38 cellular contexts compared by ENCODE assay signal in the genomic region with DNA sequence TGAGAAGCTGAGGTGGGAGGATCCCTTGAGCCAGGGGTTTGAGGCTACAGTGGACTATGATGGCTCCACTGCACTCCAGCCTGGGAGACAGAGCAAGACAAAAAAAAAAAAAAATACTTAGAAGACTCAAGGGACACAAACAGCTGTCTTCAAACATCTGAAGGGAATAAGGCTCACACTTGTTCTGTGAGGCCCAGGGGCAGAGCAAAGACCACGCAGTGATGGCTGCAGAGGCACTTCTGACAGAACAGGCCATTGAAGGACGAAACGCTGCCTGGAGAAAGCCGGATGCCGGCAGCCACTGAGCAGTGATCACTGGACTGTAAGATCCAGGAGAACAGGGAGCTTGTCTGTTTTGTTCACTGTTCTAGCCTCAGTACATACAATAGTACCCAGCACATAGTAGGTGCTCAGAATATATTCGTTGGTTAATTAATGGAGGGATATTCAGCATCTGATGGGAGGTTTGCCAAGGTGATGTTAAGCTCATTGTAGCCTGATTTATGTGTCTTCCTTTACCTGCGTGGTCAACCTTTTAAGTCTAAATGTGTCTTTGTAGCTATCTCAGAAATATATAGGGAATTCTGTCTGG. TPM values are rescaled to one million over a fixed set of nuclear protein-coding genes. Genes with fewer than 3 reads are reported as not detected.
"Had no signal": no experiment of that assay in that cellular context is flagged by ENCODE, and none has a peak within 500 bp of the region (broad histone marks: within the 10 kb centered on the region; RNA-seq: fewer than 3 reads in every experiment).

No MANE protein-coding gene starts in this region.

- H3K9me3 Mint-ChIP-seq: activated CD4-positive, alpha-beta memory T cell treated with anti-CD3 and anti-CD28 coated beads for 36 hours; activated naive CD4-positive, alpha-beta T cell treated with anti-CD3 and anti-CD28 coated beads for 36 hours; activated naive CD4-positive, alpha-beta T cell treated with anti-CD3 and anti-CD28 coated beads, Interleukin-2, amount 50 U/mL, for 72 hours; activated T-cell treated with anti-CD3 and anti-CD28 coated beads, Interleukin-2, amount 50 U/mL, for 4 hours; activated T-helper 1 cell treated with anti-CD3 and anti-CD28 coated beads, Interleukin-12 subunit alpha, Interleukin-12 subunit beta, Interleukin-2, Interleukin-4 antibody, amounts not matched to agents 30 ng/mL and 10 ng/mL and 1 ng/mL, durations not matched to agents 14 hours and 24 hours and 36 hours; brain had no signal

- ATAC-seq: activated naive CD4-positive, alpha-beta T cell treated with anti-CD3 and anti-CD28 coated beads, Interleukin-2, amount 50 U/mL, for 72 hours; activated T-cell treated with anti-CD3 and anti-CD28 coated beads, Interleukin-2, amount 50 U/mL, for 4 hours had no signal

- DNase-seq: activated B cell treated with CpG ODN at 0.5 μM for 24 hours; activated CD4-positive, alpha-beta memory T cell treated with anti-CD3 and anti-CD28 coated beads for 36 hours; activated CD4-positive, alpha-beta T cell treated with anti-CD3 and anti-CD28 coated beads for 4 hours; activated CD4-positive, alpha-beta T cell treated with anti-CD3 and anti-CD28 coated beads, Interleukin-2, amount 50 U/mL, for 1 hour; activated CD4-positive, CD25-positive, alpha-beta regulatory T cell treated with anti-CD3 and anti-CD28 coated beads, Interleukin-2, amount 50 U/mL, for 72 hours; activated CD8-positive, alpha-beta memory T cell treated with anti-CD3 and anti-CD28 coated beads, Interleukin-2, amount 50 U/mL, for 4 hours; activated gamma-delta T cell treated with Interleukin-2 at 50 U/mL for 16 hours; activated naive CD4-positive, alpha-beta T cell treated with anti-CD3 and anti-CD28 coated beads for 36 hours; activated T-cell treated with anti-CD3 and anti-CD28 coated beads for 4 hours; activated T-cell treated with anti-CD3 and anti-CD28 coated beads, Interleukin-2, amount 50 U/mL, for 4 hours; adrenal gland; caudate nucleus; MM.1S; MV-4-11; NCI-H1092; NCI-H1436 treated with DMSO at 0.1 percent for 48 hours; NCI-H187; NCI-H2029 treated with DMSO at 0.1 percent for 48 hours; NCI-H2107; NCI-H2171; NCI-H510A; NCI-H526; NCI-H748 treated with DMSO at 0.1 percent for 48 hours; NK-92 treated with Interleukin-12 subunit alpha and Interleukin-12 subunit beta, amount 100 ng/mL, for 24 hours; PC-9; SHP77; SW 1271; T-helper 1 cell; T-helper 2 cell; T-helper 9 cell had no signal

- H3K4me1 Mint-ChIP-seq: activated B cell treated with CpG ODN at 0.5 μM for 24 hours, brain had no signal

- H3K27me3 ChIP-seq: adrenal gland had no signal

- FAIRE-seq: bronchial epithelial cell, RCC 7860 had no signal

- H3K27ac Mint-ChIP-seq: activated B cell treated with CpG ODN at 0.5 μM for 24 hours; activated CD4-positive, alpha-beta memory T cell treated with anti-CD3 and anti-CD28 coated beads for 36 hours; activated naive CD4-positive, alpha-beta T cell treated with anti-CD3 and anti-CD28 coated beads for 36 hours; activated naive CD4-positive, alpha-beta T cell treated with anti-CD3 and anti-CD28 coated beads, Interleukin-2, amount 50 U/mL, for 72 hours; activated T-helper 1 cell treated with anti-CD3 and anti-CD28 coated beads, Interleukin-12 subunit alpha, Interleukin-12 subunit beta, Interleukin-2, Interleukin-4 antibody, amounts not matched to agents 30 ng/mL and 10 ng/mL and 1 ng/mL, durations not matched to agents 14 hours and 24 hours and 36 hours; brain had no signal

- H3K4me1 ChIP-seq: adrenal gland had no signal

- H2AFZ ChIP-seq: PC-9 had no signal

- H3K4me2 ChIP-seq: KMS-11, PC-9 had no signal

- H3K9me3 ChIP-seq: adrenal gland had no signal

- H3K27me3 Mint-ChIP-seq: activated B cell treated with CpG ODN at 0.5 μM for 24 hours; activated CD4-positive, alpha-beta memory T cell treated with anti-CD3 and anti-CD28 coated beads for 36 hours; brain had no signal

- H3K9ac ChIP-seq: KMS-11 had no signal

- H3K27ac ChIP-seq: adrenal gland, KMS-11, PC-9, VCaP had no signal

- H3K4me3 ChIP-seq: adrenal gland, PC-9 had no signal

- H3K4me3 Mint-ChIP-seq: activated B cell treated with CpG ODN at 0.5 μM for 24 hours; activated CD4-positive, alpha-beta memory T cell treated with anti-CD3 and anti-CD28 coated beads for 36 hours; activated naive CD4-positive, alpha-beta T cell treated with anti-CD3 and anti-CD28 coated beads for 36 hours; activated T-cell treated with anti-CD3 and anti-CD28 coated beads, Interleukin-2, amount 50 U/mL, for 4 hours; activated T-helper 1 cell treated with anti-CD3 and anti-CD28 coated beads, Interleukin-12 subunit alpha, Interleukin-12 subunit beta, Interleukin-2, Interleukin-4 antibody, amounts not matched to agents 30 ng/mL and 10 ng/mL and 1 ng/mL, durations not matched to agents 14 hours and 24 hours and 36 hours; brain had no signal

RNA-seq across cellular contexts. Expression of a gene that starts 43.8 kb away (rescaled TPM):
- total RNA-seq: activated B cell treated with CpG ODN at 0.5 μM for 24 hours; activated CD4-positive, alpha-beta memory T cell treated with anti-CD3 and anti-CD28 coated beads for 36 hours; activated naive CD4-positive, alpha-beta T cell treated with anti-CD3 and anti-CD28 coated beads for 36 hours; activated naive CD4-positive, alpha-beta T cell treated with anti-CD3 and anti-CD28 coated beads, Interleukin-2, amount 50 U/mL, for 72 hours; activated T-cell treated with anti-CD3 and anti-CD28 coated beads, Interleukin-2, amount 50 U/mL, for 4 hours; activated T-helper 1 cell treated with anti-CD3 and anti-CD28 coated beads, Interleukin-12 subunit alpha, Interleukin-12 subunit beta, Interleukin-2, Interleukin-4 antibody, amounts not matched to agents 30 ng/mL and 10 ng/mL and 1 ng/mL, durations not matched to agents 14 hours and 24 hours and 36 hours; bronchial epithelial cell; LHCN-M2; PC-9 had no signal
